Comparison of ENCODE assay signal across 22 cellular contexts in genomic region chr18:46546111-46546640, GRCh38.
"Had no signal": no experiment of that assay in that cellular context is flagged by ENCODE, and none has a peak within 500 bp of the region (broad histone marks: within the 10 kb centered on the region; RNA-seq: fewer than 3 reads in every experiment).

No MANE protein-coding gene starts in this region.

- H2AFZ ChIP-seq: parathyroid adenoma had no signal

- H3K36me3 ChIP-seq: ascending aorta, breast epithelium, esophagus muscularis mucosa, suprapubic skin, tibial artery had no signal

- H3K4me1 ChIP-seq: ascending aorta, breast epithelium, esophagus muscularis mucosa, parathyroid adenoma, psoas muscle, suprapubic skin, tibial artery had no signal

- DNase-seq: activated CD4-positive, alpha-beta T cell treated with anti-CD3 and anti-CD28 coated beads for 48 hours; activated CD4-positive, alpha-beta T cell treated with anti-CD3 and anti-CD28 coated beads, Interleukin-2, amount 50 U/mL, for 48 hours; activated CD8-positive, alpha-beta memory T cell treated with anti-CD3 and anti-CD28 coated beads, Interleukin-2, amount 50 U/mL, for 4 hours; activated gamma-delta T cell; activated naive CD4-positive, alpha-beta T cell treated with anti-CD3 and anti-CD28 coated beads, Interleukin-2, amount 10 ng/mL, durations not matched to agents 7 days and 5 days; activated naive CD8-positive, alpha-beta T cell treated with anti-CD3 and anti-CD28 coated beads, Interleukin-2, amount 10 ng/mL, durations not matched to agents 7 days and 5 days; activated T-cell treated with anti-CD3 and anti-CD28 coated beads, Interleukin-2, amount 50 U/mL, for 1 hour; central memory CD4-positive, alpha-beta T cell; left cardiac atrium; left ventricle myocardium superior; naive B cell; nephron progenitor cell; occipital lobe; psoas muscle; stimulated activated CD4-positive, alpha-beta T cell treated with anti-CD3 and anti-CD28 coated beads, Interleukin-15, amount 100 ng/mL, for 24 hours; stimulated activated naive CD4-positive, alpha-beta T cell; tibial artery had no signal

- H3K9ac ChIP-seq: parathyroid adenoma had no signal

- H3K27ac ChIP-seq: ascending aorta, breast epithelium, esophagus muscularis mucosa, parathyroid adenoma, psoas muscle, suprapubic skin, tibial artery had no signal

- H3K4me3 ChIP-seq: ascending aorta, breast epithelium, esophagus muscularis mucosa, psoas muscle, suprapubic skin, tibial artery had no signal

- H3K9me3 ChIP-seq: ascending aorta, breast epithelium, psoas muscle, suprapubic skin had no signal

- H3K27me3 ChIP-seq: ascending aorta, breast epithelium, esophagus muscularis mucosa, suprapubic skin, tibial artery had no signal
